In the genomic region with DNA sequence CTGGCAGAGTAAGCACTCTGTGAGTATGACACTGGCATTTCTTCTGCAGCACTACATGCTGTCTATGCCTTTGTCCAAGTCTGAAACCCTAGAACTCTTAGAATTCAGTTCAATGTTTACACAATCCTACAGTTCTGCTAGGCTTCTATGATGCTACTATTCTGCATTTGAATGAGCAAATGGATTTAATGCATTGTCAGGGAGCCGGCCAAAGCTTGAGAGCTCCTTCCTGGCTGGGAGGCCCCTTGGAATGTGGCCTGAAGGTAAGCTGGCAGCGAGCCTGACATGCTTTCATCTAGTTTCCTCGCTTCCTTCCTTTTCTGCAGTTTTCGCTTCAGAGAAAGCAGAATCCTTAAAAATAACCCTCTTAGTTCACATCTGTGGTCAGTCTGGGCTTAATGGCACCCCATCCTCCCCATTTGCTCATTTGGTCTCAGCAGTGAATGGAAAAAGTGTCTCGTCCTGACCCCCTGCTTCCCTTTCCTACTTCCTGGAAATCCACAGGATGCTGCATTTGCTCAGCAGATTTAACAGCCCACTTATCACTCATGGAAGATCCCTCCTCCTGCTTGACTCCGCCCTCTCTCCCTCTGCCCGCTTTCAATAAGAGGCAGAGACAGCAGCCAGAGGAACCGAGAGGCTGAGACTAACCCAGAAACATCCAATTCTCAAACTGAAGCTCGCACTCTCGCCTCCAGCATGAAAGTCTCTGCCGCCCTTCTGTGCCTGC, we compare ENCODE assay signal across 7 cellular contexts. TPM values are rescaled to one million over a fixed set of nuclear protein-coding genes. Genes with fewer than 3 reads are reported as not detected.
DNase-seq lines count a peak whose midpoint lies in the region; ATAC-seq, FAIRE-seq and TF ChIP-seq lines count a peak whose summit lies in the region.

A gene (plus strand): TSS at position 635 of the 730 bp plus-strand sequence. CDS start 65 bp downstream, at position 700.

- FAIRE-seq in GM12892 (lab: Jason Lieb, UNC), result no peak

- H3K9me3 ChIP-seq in heart right ventricle, result no peaks in the 10 kb centered on the region
- no peaks in the 10 kb centered on the region for H3K9me3 ChIP-seq in prostate gland

- ATAC-seq in heart right ventricle, result peak; percentile 38 to 79 (median 66)

- H3K27ac ChIP-seq in adipose tissue (ENCODE audit: low read depth, low read length) (peak within 1 kb of the TSS; percentile 75), heart right ventricle (peak within 1 kb of the TSS in 9 of 10 donors; percentile 58 to 93 (median 82)), prostate gland (peak within 1 kb of the TSS; percentile 69 to 73)

- intact Hi-C loops in heart right ventricle (cut with DNase I), result loop anchor here in 6 of 10 donors (2.0 to 10.0 kb wide), 7 partner anchors 14 to 57 kb away; no protein-coding TSS in a partner anchor
- intact Hi-C loops in prostate gland (cut with DNase I), result loop anchor here (5.0 to 10.0 kb wide), 2 partner anchors 100 to 1322 kb away; a partner anchor contains a TSS

- DNase-seq in Kasumi-1 (lab: John Stamatoyannopoulos, UW) (peak; percentile 22 to 42), heart right ventricle (peak; percentile 60 to 87), prostate gland (ENCODE audit: low spot score) (peak; percentile 73), GM12892 (ENCODE audit: insufficient read length) (no peak), NCI-H524 treated with DMSO at 0.1 percent for 48 hours (lab: John Stamatoyannopoulos, UW) (no peak), HuH-7 (ENCODE audit: low spot score) (no peak)

- no peaks in the 10 kb centered on the region for H3K27me3 ChIP-seq in heart right ventricle
- no peaks in the 10 kb centered on the region for H3K27me3 ChIP-seq in prostate gland (replicated peaks; ENCODE audit: insufficient read depth)

- peaks cover 0 to 10% (median 0%) of the 10 kb centered on the region in 9 donors for H3K36me3 ChIP-seq in heart right ventricle
- no peaks in the 10 kb centered on the region for H3K36me3 ChIP-seq in prostate gland

- 3 to 7% (median 6%) methylated on average over 11 of the region's 11 CpGs for WGBS in adipose tissue, 3 donors
- WGBS in heart right ventricle, 2 donors, result 6 to 7% methylated on average over 11 of the region's 11 CpGs
- WGBS in prostate gland, result 0% methylated on average over 11 of the region's 11 CpGs

- H3K4me3 ChIP-seq in heart right ventricle (peak within 1 kb of the TSS; percentile 18 to 67 (median 52)), prostate gland (peak within 1 kb of the TSS; percentile 19 to 25)

- TF ChIP-seq CTCF in heart right ventricle (IDR thresholded peaks at IDR 0.05) (no peak), prostate gland (IDR thresholded peaks at IDR 0.05) (no peak)

- H3K4me1 ChIP-seq in heart right ventricle (peaks cover 16 to 89% (median 67%) of the 10 kb centered on the region in 9 donors), prostate gland (replicated peaks) (peaks cover 13% of the 10 kb centered on the region)

- TF ChIP-seq POLR2A in prostate gland (IDR thresholded peaks at IDR 0.05) (peak; percentile 44), GM12892 (IDR thresholded peaks at IDR 0.05; ENCODE audit: low read depth, low read length) (no peak)

RNA-seq across cellular contexts. Expression of the gene that starts here (rescaled TPM):
- 100 to 1,000 TPM in 2 of 3 donors, 10 to 100 TPM in 1; 26.4 to 781 (median 278) TPM for polyA plus RNA-seq in adipose tissue
- 100 to 1,000 TPM in 3 of 10 donors, 10 to 100 TPM in 6, 1 to 10 TPM in 1; 2.9 to 264 (median 38.5) TPM for total RNA-seq in heart right ventricle
- 10 to 100 TPM; 51.3 to 80.3 TPM for polyA plus RNA-seq in heart right ventricle
- total RNA-seq in prostate gland, result 10 to 100 TPM; 30.2 to 41.8 TPM
- not detected for polyA plus RNA-seq in GM12892 (2012; ENCODE audit: missing spikeins)

Comparison
In these comparisons a context has a peak if more than half of its experiments do, and no peak if none do; other contexts are left out.
1. DNase-seq: peak in Kasumi-1 (2 of 2), heart right ventricle (2 of 2) and prostate gland (single experiment); none in GM12892 (single experiment), NCI-H524 treated with DMSO at 0.1 percent for 48 hours (single experiment) and HuH-7 (single experiment).
2. Peak in every context shown above with its lines, with median percentiles within 50 percentile points of each other: H3K27ac ChIP-seq.